1 cellular context compared by ENCODE assay signal in the genomic region with DNA sequence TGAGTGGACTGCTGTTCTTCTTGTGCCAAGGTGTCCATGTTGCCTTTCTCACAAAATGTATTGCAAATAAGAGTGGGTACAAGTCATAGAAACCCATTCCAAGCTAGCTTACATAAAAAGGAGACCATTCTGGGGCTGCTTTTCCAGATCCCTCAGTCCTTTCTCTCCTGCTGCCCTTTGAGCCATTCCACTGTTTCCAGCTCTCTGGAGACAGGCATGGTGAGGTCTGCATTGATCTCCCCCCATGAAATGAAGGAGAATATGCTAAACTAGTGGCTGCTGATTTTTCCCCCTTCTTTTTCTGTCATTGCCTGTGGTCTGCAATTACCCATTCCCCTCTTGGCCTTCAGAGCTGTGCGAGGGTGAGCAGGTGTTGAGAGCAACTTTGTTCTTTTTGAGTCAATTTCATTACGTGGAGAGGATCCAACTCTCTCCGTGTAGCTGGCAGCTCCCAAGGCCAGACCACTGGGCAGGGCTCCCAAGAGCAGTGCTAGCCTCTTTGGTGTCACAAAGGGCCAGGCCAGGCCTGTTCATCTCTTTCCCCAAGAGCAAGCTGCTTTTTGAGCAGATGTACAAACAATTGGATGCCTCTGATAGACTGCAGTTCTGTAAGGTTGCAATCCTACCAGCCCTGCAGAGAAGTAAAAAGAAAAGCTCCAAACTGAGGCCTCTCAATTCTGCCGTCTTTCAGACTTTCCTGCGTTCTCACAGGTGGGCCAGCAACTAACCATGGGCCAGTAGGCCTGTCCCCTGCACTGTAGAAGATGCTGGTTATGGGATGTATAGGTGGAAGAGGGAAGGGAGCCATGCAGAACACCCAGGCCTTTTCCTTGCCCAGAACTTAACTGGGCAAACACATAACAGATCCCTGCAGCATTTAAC.
TF ChIP-seq lines count a peak whose summit lies in the region.

No MANE protein-coding gene starts in this region.

TF ChIP-seq in IMR-90, 13 proteins besides CTCF, POLR2A, EP300 and RAD21:
- TF ChIP-seq MAFK (IDR thresholded peaks at IDR 0.05; ENCODE audit: low read depth, low read length) (no peak), ELK1 (IDR thresholded peaks at IDR 0.05; ENCODE audit: borderline replicate concordance, low read depth, low read length) (no peak), SMC3 (IDR thresholded peaks at IDR 0.05; ENCODE audit: low read depth, low read length) (no peak), RFX5 (IDR thresholded peaks at IDR 0.05; ENCODE audit: low read depth, low read length) (no peak), CHD1 (IDR thresholded peaks at IDR 0.05; ENCODE audit: low read depth, low read length) (no peak), NFE2L2 (IDR thresholded peaks at IDR 0.05; ENCODE audit: low read depth, low read length) (no peak), CEBPB (IDR thresholded peaks at IDR 0.05; ENCODE audit: low read depth, low read length) (no peak)
